ENCODE assay signal across 26 cellular contexts in genomic region chr1:68045511-68046180, GRCh38. TPM values are rescaled to one million over a fixed set of nuclear protein-coding genes. Genes with fewer than 3 reads are reported as not detected.
"Had no signal": no experiment of that assay in that cellular context is flagged by ENCODE, and none has a peak within 500 bp of the region (broad histone marks: within the 10 kb centered on the region; RNA-seq: fewer than 3 reads in every experiment).

No MANE protein-coding gene starts in this region.

- H3K4me3 ChIP-seq: coronary artery, dorsolateral prefrontal cortex, esophagus squamous epithelium, gastrocnemius medialis, heart right ventricle, left lung, lower lobe of right lung had no signal

- FAIRE-seq: colon, endothelial cell of umbilical vein, islet of Langerhans, keratinocyte had no signal

- H3K9me3 ChIP-seq: esophagus squamous epithelium, gastrocnemius medialis, left lung, lower lobe of right lung had no signal

- H3K36me3 ChIP-seq: gastrocnemius medialis, heart right ventricle, left lung, lower lobe of right lung had no signal

- ATAC-seq: esophagus mucosa, gastrocnemius medialis, heart right ventricle, left cardiac atrium, left lung, left ventricle myocardium superior, lower lobe of right lung had no signal

- H3K27me3 ChIP-seq: gastrocnemius medialis had no signal

- H3K27ac ChIP-seq: coronary artery, dorsolateral prefrontal cortex, esophagus squamous epithelium, gastrocnemius medialis, heart right ventricle, left lung, lower lobe of right lung had no signal

- DNase-seq: dermis blood vessel endothelial cell; dorsolateral prefrontal cortex; effector CD4-positive, alpha-beta T cell; effector memory CD4-positive, alpha-beta T cell; esophagus squamous epithelium; foreskin fibroblast; foreskin melanocyte; gastrocnemius medialis; glutamatergic neuron; head of caudate nucleus; heart right ventricle; hippocampal formation; left cardiac atrium; left lung; left ventricle myocardium superior; lower lobe of right lung; mesenchymal stem cell; midbrain had no signal

- H3K4me1 ChIP-seq: gastrocnemius medialis, heart right ventricle, left lung, lower lobe of right lung had no signal

RNA-seq across cellular contexts. Expression of gene DIRAS3, which starts 4.8 kb away (rescaled TPM):
- total RNA-seq: epithelial cell of proximal tubule, mononuclear cell had no signal
